30 cellular contexts compared by ENCODE assay signal in the genomic region with DNA sequence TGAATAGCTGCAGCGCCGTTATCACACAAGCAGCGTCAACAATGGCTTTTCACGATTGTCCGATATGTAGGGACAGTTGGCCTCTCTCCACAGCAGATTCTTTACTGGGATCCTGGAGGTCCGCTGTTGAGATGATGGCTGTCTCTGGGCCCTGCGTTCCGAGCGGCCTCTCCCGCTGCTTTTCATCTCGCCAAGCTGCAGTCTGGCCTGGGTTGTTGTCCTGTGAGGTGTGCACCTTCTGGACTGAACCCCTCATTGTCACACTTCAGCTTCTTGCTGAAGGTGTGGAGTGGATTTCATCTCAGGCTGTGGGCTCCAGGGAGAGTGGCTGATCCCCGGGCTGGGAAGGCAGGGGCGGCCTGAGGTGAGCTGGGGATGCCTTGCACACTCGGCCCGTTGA. TPM values are rescaled to one million over a fixed set of nuclear protein-coding genes. Genes with fewer than 3 reads are reported as not detected.
DNase-seq lines count a peak whose midpoint lies in the region; ATAC-seq and TF ChIP-seq lines count a peak whose summit lies in the region.
"Had no signal": no experiment of that assay in that cellular context is flagged by ENCODE, and none has a peak within 500 bp of the region (broad histone marks: within the 10 kb centered on the region; RNA-seq: fewer than 3 reads in every experiment).

No MANE protein-coding gene starts in this region.

- peak overlapping the region in 9 of 11 experiments; percentile 4 to 60 (median 25); a peak in 9 of 22 replicates for H3K9ac ChIP-seq in BLaER1 treated with 17β-estradiol and CSF1 and Interleukin-3, amounts not matched to agents 10 nM and 100 nM
- H3K9ac ChIP-seq in OCI-LY1 (ENCODE audit: low read length) (no peak overlapping the region), iPS-15b (ENCODE audit: low read depth, low read length) (peak overlapping the region; percentile 9), H9 (ENCODE audit: extremely low read depth, insufficient read length, low read length) (no peak overlapping the region)

- no peak overlapping the region for H3T11ph ChIP-seq in H9 (ENCODE audit: low read length)

- H2AK5ac ChIP-seq in H9 (ENCODE audit: insufficient read length, low read length) = no peak overlapping the region

- H3K14ac ChIP-seq in H9 (ENCODE audit: insufficient read depth, low read length) = no peak overlapping the region; the same call in 1 of the 2 replicates

- H2AFZ ChIP-seq in OCI-LY1 (ENCODE audit: low read length) = no peak overlapping the region
- H2AFZ ChIP-seq in H9 (ENCODE audit: low read length) = no peak overlapping the region

- H3K23me2 ChIP-seq in H9 (ENCODE audit: insufficient read length, low read depth, low read length, poor library complexity, severe bottlenecking) = no peaks in the 10 kb centered on the region

- no peak overlapping the region for H3K4ac ChIP-seq in H9 (ENCODE audit: low read depth, low read length)

- H3K4me2 ChIP-seq in BLaER1 treated with 17β-estradiol and CSF1 and Interleukin-3, amounts not matched to agents 10 nM and 100 nM = peak overlapping the region; percentile 4 to 93 (median 52); a peak in 21 of 22 replicates
- peak overlapping the region; percentile 14; the same call in 1 of the 2 replicates for H3K4me2 ChIP-seq in OCI-LY1 (ENCODE audit: low read length)
- no peak overlapping the region for H3K4me2 ChIP-seq in H9 (ENCODE audit: insufficient read depth, insufficient read length, low read length)

- H3K4me3 Mint-ChIP-seq in CD8-positive, alpha-beta T cell = no peak overlapping the region
- no peak overlapping the region for H3K4me3 Mint-ChIP-seq in H9
- H3K4me3 Mint-ChIP-seq: HFFc6, mesothelial cell of epicardium, nephron progenitor cell had no signal

- H2BK120ac ChIP-seq in H9 (ENCODE audit: low read depth, low read length, poor library complexity, severe bottlenecking) = no peak overlapping the region

- peaks cover 31% of the 10 kb centered on the region for H3K36me3 Mint-ChIP-seq in CD8-positive, alpha-beta T cell
- peaks cover 8 to 25% (median 11%) of the 10 kb centered on the region in 3 experiments for H3K36me3 Mint-ChIP-seq in H9 (ENCODE audit: insufficient read depth in 1 of 3, low read depth in 3 of 3)

- WGBS in H9 (ENCODE audit: extremely low coverage, insufficient read length, low lambda C conversion rate) = no CpG with 5 or more reads among the region's 15 CpGs

- no peak for ATAC-seq in CD8-positive, alpha-beta T cell
- ATAC-seq: GM12878; left lung; sciatic nerve; stimulated activated memory B cell treated with anti-CD40 and anti-IgM and Interleukin-4, amounts not matched to agents 10 μg/mL and 1 μg/mL and 100 μg/mL, for 72 hours; T-cell had no signal

- H2BK5ac ChIP-seq in H9 (ENCODE audit: insufficient read length, low read length) = no peak overlapping the region

- no peaks in the 10 kb centered on the region for H3K27me3 Mint-ChIP-seq in CD8-positive, alpha-beta T cell (ENCODE audit: low read depth)
- no peaks in the 10 kb centered on the region for H3K27me3 Mint-ChIP-seq in H9 (ENCODE audit: low read depth)
- H3K27me3 Mint-ChIP-seq: stimulated activated memory B cell treated with anti-CD40 and anti-IgM and Interleukin-4, amounts not matched to agents 10 μg/mL and 1 μg/mL and 100 μg/mL, for 72 hours; T-cell had no signal

- H3K23ac ChIP-seq in H9 (ENCODE audit: insufficient read length, low read depth, low read length) = no peak overlapping the region

- no peak overlapping the region for H3K4me3 ChIP-seq in BLaER1 treated with 17β-estradiol and CSF1 and Interleukin-3, amounts not matched to agents 10 nM and 100 nM
- H3K4me3 ChIP-seq in CD8-positive, alpha-beta T cell (ENCODE audit: low read depth, low read length) = no peak overlapping the region
- H3K4me3 ChIP-seq in OCI-LY1 (ENCODE audit: low read depth, low read length, poor library complexity, severe bottlenecking) (no peak overlapping the region), iPS-15b (ENCODE audit: low read depth, low read length) (no peak overlapping the region)
- H3K4me3 ChIP-seq: GM12878, left lung, Peyer's patch, SJCRH30, testis, uterus had no signal

- H3K56ac ChIP-seq in H9 (ENCODE audit: insufficient read length, low read depth, low read length) = no peak overlapping the region

- no peak overlapping the region for H3K18ac ChIP-seq in H9 (ENCODE audit: insufficient read length, low read depth, low read length)

- no peaks in the 10 kb centered on the region for H3K9me2 ChIP-seq in OCI-LY1 (ENCODE audit: low read depth, low read length)

- no peak overlapping the region for H4K8ac ChIP-seq in H9 (replicated peaks; ENCODE audit: insufficient read length, low read depth, low read length)

- no peak overlapping the region for H2BK12ac ChIP-seq in H9 (ENCODE audit: insufficient read length, low read depth, low read length)

- H3K79me1 ChIP-seq in H9 (ENCODE audit: insufficient read depth, low read depth, low read length, poor library complexity, severe bottlenecking) = no peaks in the 10 kb centered on the region

- intact Hi-C loops in CD8-positive, alpha-beta T cell (cut with DNase I, micrococcal nuclease) = no loop called here

- no peak overlapping the region for H4K5ac ChIP-seq in H9 (ENCODE audit: insufficient read length, low read depth, low read length)

- POLR2A ChIA-PET in CD8-positive, alpha-beta T cell (lab: Charles Lee) = interaction anchor here (0.5 to 3.0 kb wide), 2 partner anchors 9 to 50 kb away, joined by 3 to 20 read pairs; partner anchors contain the start of gene UPF1

- peaks cover 85% of the 10 kb centered on the region for H3K4me1 Mint-ChIP-seq in CD8-positive, alpha-beta T cell (ENCODE audit: low read depth)
- H3K4me1 Mint-ChIP-seq in H9 = peaks cover 36 to 41% of the 10 kb centered on the region in 2 experiments

- TF ChIP-seq CTCF in CD8-positive, alpha-beta T cell (IDR thresholded peaks at IDR 0.05) = no peak
- no peak for TF ChIP-seq CTCF in OCI-LY1 (IDR thresholded peaks at IDR 0.05; ENCODE audit: low read length)
- TF ChIP-seq CTCF in H9 (conservative IDR thresholded peaks at IDR 0.05) = no peak

- peaks cover 100% of the 10 kb centered on the region in 11 experiments for H4K20me1 ChIP-seq in BLaER1 treated with 17β-estradiol and CSF1 and Interleukin-3, amounts not matched to agents 10 nM and 100 nM
- H4K20me1 ChIP-seq in OCI-LY1 (ENCODE audit: insufficient read depth, low read length) (no peaks in the 10 kb centered on the region), H9 (ENCODE audit: control insufficient read depth, insufficient read depth, insufficient read length) (peaks cover 2% of the 10 kb centered on the region)

- peak in 1 of 7 experiments; percentile 47 for DNase-seq in CD8-positive, alpha-beta T cell
- DNase-seq in H9 (no peak), hippocampal formation (lab: John Stamatoyannopoulos, UW) (no peak), medulla oblongata (ENCODE audit: extremely low spot score) (no peak), middle frontal gyrus (ENCODE audit: extremely low spot score, low spot score) (no peak)
- DNase-seq: activated CD4-positive, alpha-beta T cell treated with anti-CD3 and anti-CD28 coated beads, Interleukin-2, amount 50 U/mL, for 48 hours; EL; HFFc6; left lung; NCI-H1048; NCI-H1930; NCI-H524 treated with DMSO at 0.1 percent for 48 hours; nephron progenitor cell; NK-92 treated with Interleukin-12 subunit alpha and Interleukin-12 subunit beta, amount 100 ng/mL, for 24 hours; Peyer's patch; posterior cingulate gyrus; SJCRH30; stimulated activated CD4-positive, alpha-beta T cell treated with anti-CD3 and anti-CD28 coated beads, Interleukin-12 subunit alpha, Interleukin-12 subunit beta, amount 100 ng/mL, for 4 hours; stimulated activated CD4-positive, alpha-beta T cell treated with anti-CD3 and anti-CD28 coated beads, Interleukin-4, amount 100 ng/mL, for 1 hour; T-cell; testis; uterus had no signal

- H3K27me3 ChIP-seq in BLaER1 treated with 17β-estradiol and CSF1 and Interleukin-3, amounts not matched to agents 10 nM and 100 nM = no peaks in the 10 kb centered on the region
- H3K27me3 ChIP-seq in CD8-positive, alpha-beta T cell (ENCODE audit: insufficient read depth, low read length) = no peaks in the 10 kb centered on the region
- H3K27me3 ChIP-seq in OCI-LY1 (ENCODE audit: insufficient read depth, low read length) (no peaks in the 10 kb centered on the region), iPS-15b (ENCODE audit: control insufficient read depth, insufficient read depth, low read length) (no peaks in the 10 kb centered on the region), H9 (ENCODE audit: insufficient read depth, low read length) (no peaks in the 10 kb centered on the region)
- H3K27me3 ChIP-seq: left lung, Peyer's patch, SJCRH30, testis, uterus had no signal

- no peak overlapping the region for H4K91ac ChIP-seq in H9 (ENCODE audit: insufficient read length, low read depth, low read length)

- peak overlapping the region; percentile 82 for H3K27ac Mint-ChIP-seq in CD8-positive, alpha-beta T cell
- no peak overlapping the region; a peak in 1 of 7 replicates for H3K27ac Mint-ChIP-seq in H9
- H3K27ac Mint-ChIP-seq: stimulated activated memory B cell treated with anti-CD40 and anti-IgM and Interleukin-4, amounts not matched to agents 10 μg/mL and 1 μg/mL and 100 μg/mL, for 72 hours had no signal

- H3K9me3 ChIP-seq in BLaER1 treated with 17β-estradiol and CSF1 and Interleukin-3, amounts not matched to agents 10 nM and 100 nM (replicated peaks in 1 of 11) = no peaks in the 10 kb centered on the region
- H3K9me3 ChIP-seq in CD8-positive, alpha-beta T cell (ENCODE audit: low read length) = no peaks in the 10 kb centered on the region
- no peaks in the 10 kb centered on the region for H3K9me3 ChIP-seq in OCI-LY1 (ENCODE audit: low read length)
- H3K9me3 ChIP-seq in iPS-15b (ENCODE audit: control insufficient read depth, insufficient read depth, low read length) = no peaks in the 10 kb centered on the region
- no peaks in the 10 kb centered on the region for H3K9me3 ChIP-seq in H9 (ENCODE audit: control insufficient read depth, low read depth, low read length)
- H3K9me3 ChIP-seq: left lung, Peyer's patch, SJCRH30, testis, uterus had no signal

- peaks cover 33 to 77% (median 59%) of the 10 kb centered on the region in 11 experiments for H3K36me3 ChIP-seq in BLaER1 treated with 17β-estradiol and CSF1 and Interleukin-3, amounts not matched to agents 10 nM and 100 nM
- peaks cover 12% of the 10 kb centered on the region for H3K36me3 ChIP-seq in CD8-positive, alpha-beta T cell (ENCODE audit: insufficient read depth, low read length)
- H3K36me3 ChIP-seq in OCI-LY1 (ENCODE audit: insufficient read depth, low read length) = peaks cover 43% of the 10 kb centered on the region
- H3K36me3 ChIP-seq in iPS-15b (ENCODE audit: control insufficient read depth, insufficient read depth, low read length) = peaks cover 3% of the 10 kb centered on the region
- H3K36me3 ChIP-seq: uterus had no signal

- H3K79me2 ChIP-seq in OCI-LY1 (ENCODE audit: insufficient read depth, low read length) (peaks cover 89% of the 10 kb centered on the region), H9 (ENCODE audit: insufficient read depth, low read length) (peaks cover 32% of the 10 kb centered on the region; the same call in 1 of the 2 replicates)

- peaks cover 93 to 100% (median 99%) of the 10 kb centered on the region in 10 experiments for H3K4me1 ChIP-seq in BLaER1 treated with 17β-estradiol and CSF1 and Interleukin-3, amounts not matched to agents 10 nM and 100 nM
- H3K4me1 ChIP-seq in CD8-positive, alpha-beta T cell (ENCODE audit: insufficient read depth, low read length) = peaks cover 88% of the 10 kb centered on the region
- H3K4me1 ChIP-seq in OCI-LY1 (ENCODE audit: insufficient read depth, low read length, severe bottlenecking) = peaks cover 88% of the 10 kb centered on the region
- peaks cover 3% of the 10 kb centered on the region for H3K4me1 ChIP-seq in iPS-15b (ENCODE audit: control insufficient read depth, insufficient read depth, low read length)
- no peaks in the 10 kb centered on the region; the same call in 1 of the 2 replicates for H3K4me1 ChIP-seq in H9 (ENCODE audit: insufficient read depth, low read length)

- no peak overlapping the region for H2BK20ac ChIP-seq in H9 (ENCODE audit: low read depth, low read length, poor library complexity, severe bottlenecking)

- H3F3A ChIP-seq in OCI-LY1 (ENCODE audit: insufficient read depth, low read length) = no peaks in the 10 kb centered on the region

- no peak overlapping the region for H2BK15ac ChIP-seq in H9 (ENCODE audit: low read depth, low read length)

- H3K27ac ChIP-seq in BLaER1 treated with 17β-estradiol and CSF1 and Interleukin-3, amounts not matched to agents 10 nM and 100 nM = no peak overlapping the region
- H3K27ac ChIP-seq in CD8-positive, alpha-beta T cell (ENCODE audit: low read depth, low read length) = no peak overlapping the region
- H3K27ac ChIP-seq in OCI-LY1 (ENCODE audit: low read depth, low read length, poor library complexity, severe bottlenecking) (no peak overlapping the region), H9 (ENCODE audit: insufficient read length, low read depth, low read length) (no peak overlapping the region)
- H3K27ac ChIP-seq: left lung, Peyer's patch, SJCRH30, testis, uterus had no signal

- CTCF ChIA-PET in CD8-positive, alpha-beta T cell (lab: Charles Lee) = interaction anchor here (0.9 to 9.3 kb wide), 3 partner anchors 25 to 285 kb away, joined by 3 to 126 read pairs (median 10); partner anchors contain the start of gene REX1BD

- H3K9me3 Mint-ChIP-seq in CD8-positive, alpha-beta T cell = no peaks in the 10 kb centered on the region
- no peaks in the 10 kb centered on the region for H3K9me3 Mint-ChIP-seq in H9
- H3K9me3 Mint-ChIP-seq: HFFc6; mesothelial cell of epicardium; nephron progenitor cell; stimulated activated memory B cell treated with anti-CD40 and anti-IgM and Interleukin-4, amounts not matched to agents 10 μg/mL and 1 μg/mL and 100 μg/mL, for 72 hours; T-cell had no signal

RNA-seq across cellular contexts. Expression of gene UPF1, which starts 9.6 kb away (rescaled TPM):
- total RNA-seq in CD8-positive, alpha-beta T cell = 100 to 1,000 TPM; 157 to 175 TPM
- 83.3 and 85.4 TPM in 2 replicates for total RNA-seq in H9 (2021)

RNA-seq across cellular contexts. Expression of gene COMP, which starts 50.3 kb away (rescaled TPM):
- not detected for total RNA-seq in CD8-positive, alpha-beta T cell
- total RNA-seq in H9 (2021) = 0.15 TPM in 1 of 2 replicates, not detected in the other
- total RNA-seq: dermis microvascular lymphatic vessel endothelial cell, GM12878, SJCRH30, T-cell had no signal

RNA-seq across cellular contexts. Expression of gene CERS1, which starts 54.6 kb away (rescaled TPM):
- not detected for total RNA-seq in CD8-positive, alpha-beta T cell
- 19.3 and 20.3 TPM in 2 replicates for total RNA-seq in H9 (2021)
- total RNA-seq: GM12878, Peyer's patch had no signal

Comparison
In these comparisons a context has a peak if more than half of its experiments do, and no peak if none do; other contexts are left out.
1. H3K9ac ChIP-seq: peak in BLaER1 treated with 17β-estradiol and CSF1 and Interleukin-3, amounts not matched to agents 10 nM and 100 nM (9 of 11) and iPS-15b (single experiment); none in OCI-LY1 (single experiment) and H9 (single experiment).
2. RNA of gene CERS1, which starts 54.6 kb away (total RNA-seq): 19.3 to 20.3 TPM in H9; not detected in CD8-positive, alpha-beta T cell; every median in the first group is over 10 times any median in the second.